Comparison of ENCODE assay signal across 15 cellular contexts in the genomic region with DNA sequence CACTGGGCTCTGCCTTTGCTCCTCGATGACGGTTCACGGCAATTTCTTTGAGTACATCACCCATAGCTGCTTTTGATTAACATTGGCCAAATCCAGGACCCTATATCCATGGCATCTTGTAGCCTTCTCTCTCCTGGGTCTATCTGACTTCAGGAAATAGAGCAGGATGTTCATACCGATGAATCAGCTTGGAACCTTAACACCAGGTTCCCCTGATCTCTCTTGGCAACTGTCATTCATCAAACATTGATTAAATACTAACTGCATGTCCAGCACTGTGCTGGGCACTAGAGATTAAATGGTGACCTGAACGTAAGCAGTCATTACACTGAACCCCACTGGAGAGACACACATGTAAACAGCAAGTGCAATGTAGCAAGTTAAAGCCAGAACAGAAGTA.
"Had no signal": no experiment of that assay in that cellular context is flagged by ENCODE, and none has a peak within 500 bp of the region (broad histone marks: within the 10 kb centered on the region; RNA-seq: fewer than 3 reads in every experiment).

No MANE protein-coding gene starts in this region.

- H3K9me3 Mint-ChIP-seq: immature natural killer cell; natural killer cell treated with Interleukin-12 subunit alpha and Interleukin-12 subunit beta and Interleukin-15 and Interleukin-18, amount 100 ng/mL, for 72 hours had no signal

- H3K9me3 ChIP-seq: pancreas, psoas muscle had no signal

- H3K27me3 ChIP-seq: foreskin keratinocyte, pancreas had no signal

- H3K4me3 ChIP-seq: pancreas, psoas muscle had no signal

- ATAC-seq: foreskin keratinocyte; left cardiac atrium; left ventricle myocardium superior; natural killer cell treated with Interleukin-12 subunit alpha and Interleukin-12 subunit beta and Interleukin-15 and Interleukin-18, amount 100 ng/mL, for 72 hours; psoas muscle had no signal

- H3K36me3 ChIP-seq: pancreas had no signal

- H3K27ac Mint-ChIP-seq: dendritic cell treated with granulocyte-macrophage colony-stimulating factor and Interleukin-4, amounts not matched to agents 40 ng/mL and 50 ng/mL, for 4 days; natural killer cell treated with Interleukin-12 subunit alpha and Interleukin-12 subunit beta and Interleukin-15 and Interleukin-18, amount 100 ng/mL, for 72 hours had no signal

- H3K27me3 Mint-ChIP-seq: dendritic cell treated with granulocyte-macrophage colony-stimulating factor and Interleukin-4, amounts not matched to agents 40 ng/mL and 50 ng/mL, for 4 days; natural killer cell treated with Interleukin-12 subunit alpha and Interleukin-12 subunit beta and Interleukin-15 and Interleukin-18, amount 100 ng/mL, for 72 hours had no signal

- H3K4me3 Mint-ChIP-seq: dendritic cell treated with granulocyte-macrophage colony-stimulating factor and Interleukin-4, amounts not matched to agents 40 ng/mL and 50 ng/mL, for 4 days; immature natural killer cell; natural killer cell treated with Interleukin-12 subunit alpha and Interleukin-12 subunit beta and Interleukin-15 and Interleukin-18, amount 100 ng/mL, for 72 hours had no signal

- H3K27ac ChIP-seq: foreskin keratinocyte, pancreas, psoas muscle had no signal

- H3K4me1 ChIP-seq: foreskin keratinocyte had no signal

- H3K36me3 Mint-ChIP-seq: immature natural killer cell; natural killer cell treated with Interleukin-12 subunit alpha and Interleukin-12 subunit beta and Interleukin-15 and Interleukin-18, amount 100 ng/mL, for 72 hours had no signal

- DNase-seq: erythroblast; foreskin keratinocyte; immature natural killer cell; left cardiac atrium; left ventricle myocardium superior; midbrain; occipital lobe; pancreas; psoas muscle; retina; stimulated activated CD4-positive, alpha-beta T cell treated with anti-CD3 and anti-CD28 coated beads, Interleukin-12 subunit alpha, Interleukin-12 subunit beta, amount 100 ng/mL, for 4 hours; stimulated activated naive CD4-positive, alpha-beta T cell; trophoblast cell had no signal
